Comparison of ENCODE assay signal across 2 cellular contexts in the genomic region with DNA sequence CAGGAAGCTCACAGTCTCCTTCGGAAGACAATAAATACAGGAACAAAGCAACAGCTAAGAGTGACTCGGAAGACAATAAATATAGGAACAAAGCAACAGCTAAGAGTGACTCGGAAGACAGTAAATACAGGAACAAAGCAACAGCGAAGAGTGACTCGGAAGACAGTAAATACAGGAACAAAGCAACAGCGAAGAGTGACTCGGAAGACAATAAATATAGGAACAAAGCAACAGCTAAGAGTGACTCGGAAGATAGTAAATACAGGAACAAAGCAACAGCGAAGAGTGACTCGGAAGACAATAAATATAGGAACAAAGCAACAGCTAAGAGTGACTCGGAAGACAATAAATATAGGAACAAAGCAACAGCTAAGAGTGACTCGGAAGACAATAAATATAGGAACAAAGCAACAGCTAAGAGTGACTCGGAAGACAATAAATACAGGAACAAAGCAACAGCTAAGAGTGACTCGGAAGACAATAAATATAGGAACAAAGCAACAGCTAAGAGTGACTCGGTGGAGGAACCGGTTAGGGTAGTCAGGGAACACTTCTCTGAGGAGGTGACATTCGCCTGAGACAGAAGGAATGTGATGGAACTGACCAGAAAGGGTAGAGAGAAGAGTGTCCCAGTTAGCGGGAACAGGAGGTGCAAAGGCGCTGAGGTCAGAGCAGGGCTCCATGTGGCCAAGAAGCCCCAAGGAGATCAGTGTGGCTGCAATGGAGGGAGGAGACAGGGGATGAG. TPM values are rescaled to one million over a fixed set of nuclear protein-coding genes. Genes with fewer than 3 reads are reported as not detected.
"Had no signal": no experiment of that assay in that cellular context is flagged by ENCODE, and none has a peak within 500 bp of the region (broad histone marks: within the 10 kb centered on the region; RNA-seq: fewer than 3 reads in every experiment).

No MANE protein-coding gene starts in this region.

RNA-seq across cellular contexts. Expression of a gene that starts 55.5 kb away (rescaled TPM):
- total RNA-seq: activated T-helper 2 cell treated with anti-CD3 and anti-CD28 coated beads, Interferon-gamma antibody, Interleukin-2, Interleukin-4, amounts not matched to agents 10 μg/mL and 5 μg/mL and 100 μg/mL, durations not matched to agents 14 hours and 24 hours and 36 hours; T-helper 2 cell treated with Interferon-gamma antibody and Interleukin-4, amounts not matched to agents 100 ng/mL and 5 ng/mL, for 36 hours had no signal
